Comparison of ENCODE assay signal across 8 cellular contexts in the genomic region with DNA sequence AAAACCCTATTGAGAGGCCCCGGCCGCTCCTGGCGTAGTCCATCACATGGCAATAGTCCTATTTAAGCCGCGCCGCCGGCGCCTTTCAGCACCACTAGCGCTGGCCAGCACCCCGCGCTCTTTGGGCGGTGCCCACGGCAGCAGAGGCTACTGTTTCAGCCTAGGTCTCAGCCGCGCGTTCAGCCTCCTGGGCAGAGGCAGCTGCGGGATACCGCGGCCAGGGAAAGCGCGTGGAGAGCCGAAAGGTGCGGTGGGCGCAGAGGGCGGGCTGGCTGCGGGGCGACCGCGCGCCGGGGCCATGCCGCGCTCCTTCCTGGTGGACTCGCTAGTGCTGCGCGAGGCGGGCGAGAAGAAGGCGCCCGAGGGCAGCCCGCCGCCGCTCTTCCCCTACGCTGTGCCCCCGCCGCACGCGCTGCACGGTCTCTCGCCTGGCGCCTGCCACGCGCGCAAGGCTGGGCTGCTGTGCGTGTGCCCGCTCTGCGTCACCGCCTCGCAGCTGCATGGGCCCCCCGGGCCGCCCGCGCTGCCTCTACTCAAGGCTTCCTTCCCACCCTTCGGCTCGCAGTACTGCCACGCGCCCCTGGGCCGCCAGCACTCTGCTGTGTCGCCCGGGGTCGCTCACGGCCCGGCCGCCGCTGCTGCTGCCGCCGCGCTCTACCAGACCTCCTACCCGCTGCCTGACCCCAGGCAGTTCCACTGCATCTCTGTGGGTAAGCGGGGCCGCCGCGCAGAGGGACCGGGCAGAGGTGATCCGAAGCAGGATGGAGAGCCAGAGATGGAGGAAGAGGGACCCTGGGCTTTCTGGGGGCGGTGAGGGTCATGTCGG. TPM values are rescaled to one million over a fixed set of nuclear protein-coding genes. Genes with fewer than 3 reads are reported as not detected.
DNase-seq lines count a peak whose midpoint lies in the region; ATAC-seq, FAIRE-seq and TF ChIP-seq lines count a peak whose summit lies in the region.

TSS of gene GSX1 (plus strand) at position 91 of the 826 bp plus-strand sequence. CDS start at position 299, 208 bp downstream.

- H2AFZ ChIP-seq in H1 (ENCODE audit: low read length) = no peak within 1 kb of the TSS
- no peak within 1 kb of the TSS for H2AFZ ChIP-seq in mesenchymal stem cell (ENCODE audit: low read depth, low read length)

- H3K4ac ChIP-seq in H1 (replicated peaks; ENCODE audit: insufficient read length, low read depth, low read length) (no peak within 1 kb of the TSS), mesenchymal stem cell (ENCODE audit: low read depth in 1 of 2, low read length in 2 of 2) (no peak within 1 kb of the TSS)

- peak within 1 kb of the TSS; percentile 32; the same call in 1 of the 2 replicates for H3K18ac ChIP-seq in H1 (ENCODE audit: extremely low read depth, low read length)
- no peak within 1 kb of the TSS for H3K18ac ChIP-seq in mesenchymal stem cell (ENCODE audit: low read depth in 1 of 2, low read length in 2 of 2)

- peak; percentile 39 for DNase-seq in activated naive CD4-positive, alpha-beta T cell treated with Interleukin-2 at 50 U/mL for 16 hours
- DNase-seq in activated naive CD4-positive, alpha-beta T cell (lab: John Stamatoyannopoulos, UW) = no peak
- DNase-seq in H1 (ENCODE audit: low read depth in 1 of 2, low spot score in 2 of 2) = peak; percentile 63 to 87
- DNase-seq in mesenchymal stem cell = peak; percentile 73
- DNase-seq in stimulated activated CD8-positive, alpha-beta memory T cell treated with anti-CD3 and anti-CD28 coated beads, Interleukin-12 subunit alpha, Interleukin-12 subunit beta, amount 100 ng/mL, for 4 hours (ENCODE audit: low read depth) = peak; percentile 7
- no peak for DNase-seq in NCI-H1436 treated with DMSO at 0.1 percent for 48 hours (lab: John Stamatoyannopoulos, UW)

- H3K4me3 ChIP-seq in WI38 (ENCODE audit: low read depth, low read length) (peak within 1 kb of the TSS; percentile 47), H1 (ENCODE audit: extremely low read depth in 1 of 4, insufficient read depth in 2 of 4, low read depth in 3 of 4, low read length in 4 of 4) (peak within 1 kb of the TSS in 1 of 4 experiments; percentile 54; a peak in 3 of 8 replicates), mesenchymal stem cell (ENCODE audit: insufficient read depth in 1 of 2, low read depth in 1 of 2, low read length in 2 of 2) (peak within 1 kb of the TSS in 1 of 2 experiments; percentile 59)

- TF ChIP-seq EP300 in H1 (IDR thresholded peaks at IDR 0.05; ENCODE audit: borderline replicate concordance in 1 of 2, low read depth in 2 of 2, low read length in 2 of 2) = no peak

- peaks cover 9% of the 10 kb centered on the region; the same call in 1 of the 2 replicates for H3K23me2 ChIP-seq in H1 (ENCODE audit: low read depth, low read length)

- H3K27me3 ChIP-seq in H1 (replicated peaks in 1 of 4; ENCODE audit: control insufficient read depth in 3 of 4, extremely low read depth in 1 of 4, insufficient read depth in 3 of 4, low read length in 3 of 4) (peaks cover 95 to 100% (median 100%) of the 10 kb centered on the region in 4 experiments), mesenchymal stem cell (ENCODE audit: control insufficient read depth in 1 of 2, insufficient read depth in 1 of 2, low read length in 2 of 2) (peaks cover 95 to 96% of the 10 kb centered on the region in 2 experiments)

- H3K79me1 ChIP-seq in H1 (ENCODE audit: low read depth, low read length) (no peaks in the 10 kb centered on the region), mesenchymal stem cell (replicated peaks; ENCODE audit: low read length, poor library complexity, severe bottlenecking) (no peaks in the 10 kb centered on the region)

- H2BK5ac ChIP-seq in H1 (ENCODE audit: low read depth, low read length) (no peak within 1 kb of the TSS), mesenchymal stem cell (ENCODE audit: low read depth, low read length, poor library complexity, severe bottlenecking) (no peak within 1 kb of the TSS)

- no peaks in the 10 kb centered on the region for H3K9me3 ChIP-seq in H1 (ENCODE audit: insufficient read depth in 2 of 2, low read depth in 1 of 2, low read length in 1 of 2)
- peaks cover 8% of the 10 kb centered on the region for H3K9me3 ChIP-seq in mesenchymal stem cell (ENCODE audit: control insufficient read depth, low read length)

- H2BK120ac ChIP-seq in H1 (replicated peaks; ENCODE audit: low read depth, low read length) (no peak within 1 kb of the TSS), mesenchymal stem cell (ENCODE audit: low read depth, low read length) (no peak within 1 kb of the TSS)

- H4K91ac ChIP-seq in H1 (replicated peaks; ENCODE audit: insufficient read length, low read length) (no peak within 1 kb of the TSS), mesenchymal stem cell (ENCODE audit: low read length) (peak within 1 kb of the TSS; percentile 66)

- H2BK12ac ChIP-seq in H1 (ENCODE audit: low read depth, low read length) (peak within 1 kb of the TSS; percentile 71), mesenchymal stem cell (ENCODE audit: low read length in 2 of 2) (no peak within 1 kb of the TSS)

- peak within 1 kb of the TSS; percentile 49 to 60 for H3K4me2 ChIP-seq in H1 (ENCODE audit: insufficient read depth in 1 of 2, low read depth in 2 of 2, low read length in 2 of 2)
- peak within 1 kb of the TSS; percentile 59 for H3K4me2 ChIP-seq in mesenchymal stem cell (ENCODE audit: low read length, poor library complexity, severe bottlenecking)

- no peak within 1 kb of the TSS for H4K5ac ChIP-seq in H1 (ENCODE audit: insufficient read length, low read depth, low read length)

- no peak for TF ChIP-seq POLR2A in H1 (IDR thresholded peaks at IDR 0.05; ENCODE audit: control extremely low read depth in 1 of 2, low read depth in 2 of 2, low read length in 2 of 2)

- H3K4me1 ChIP-seq in H1 (replicated peaks in 1 of 4; ENCODE audit: control insufficient read depth in 3 of 4, insufficient read depth in 4 of 4, low read length in 3 of 4) (peaks cover 10 to 55% (median 35%) of the 10 kb centered on the region in 4 experiments), mesenchymal stem cell (ENCODE audit: control insufficient read depth, insufficient read depth, low read depth, low read length) (peaks cover 17% of the 10 kb centered on the region)

- no peak within 1 kb of the TSS for H2BK15ac ChIP-seq in H1 (ENCODE audit: low read length)
- no peak within 1 kb of the TSS for H2BK15ac ChIP-seq in mesenchymal stem cell (ENCODE audit: low read depth, poor library complexity, severe bottlenecking)

- H3K79me2 ChIP-seq in H1 (ENCODE audit: control insufficient read depth in 1 of 2, insufficient read depth in 2 of 2, low read length in 2 of 2) = no peaks in the 10 kb centered on the region

- H3K23ac ChIP-seq in H1 (ENCODE audit: insufficient read length) (no peak within 1 kb of the TSS), mesenchymal stem cell (ENCODE audit: low read length in 2 of 2) (peak within 1 kb of the TSS in 1 of 2 experiments; percentile 5)

- CTCF ChIA-PET in H1 (lab: Charles Lee; ENCODE audit: partially characterized antibody) = interaction anchor here (1.6 to 23.4 kb wide), 5 partner anchors 11 to 189 kb away, joined by 4 to 345 read pairs (median 5); no protein-coding TSS in a partner anchor

- no peak for FAIRE-seq in H1 (lab: Jason Lieb, UNC)

- peak within 1 kb of the TSS; percentile 48; the same call in 1 of the 2 replicates for H2BK20ac ChIP-seq in H1 (ENCODE audit: low read length)

- H3K56ac ChIP-seq in H1 (replicated peaks; ENCODE audit: insufficient read length, low read depth, low read length) = no peak within 1 kb of the TSS

- H3K14ac ChIP-seq in H1 (ENCODE audit: insufficient read length) (no peak within 1 kb of the TSS), mesenchymal stem cell (ENCODE audit: low read length in 2 of 2) (no peak within 1 kb of the TSS)

- peaks cover 0 to 4% (median 0%) of the 10 kb centered on the region in 4 experiments; a peak in 1 of 8 replicates for H3K36me3 ChIP-seq in H1 (ENCODE audit: control insufficient read depth in 2 of 4, insufficient read depth in 4 of 4, low read length in 3 of 4)
- peaks cover 0 to 7% of the 10 kb centered on the region in 2 experiments for H3K36me3 ChIP-seq in mesenchymal stem cell (ENCODE audit: control insufficient read depth in 1 of 2, insufficient read depth in 2 of 2, low read depth in 1 of 2, low read length in 2 of 2)

- H2AK5ac ChIP-seq in H1 (ENCODE audit: low read depth, low read length) (peak within 1 kb of the TSS; percentile 61; the same call in 1 of the 2 replicates), mesenchymal stem cell (ENCODE audit: low read length, severe bottlenecking) (no peak within 1 kb of the TSS)

- H3K27ac ChIP-seq in H1 (ENCODE audit: low read depth, low read length) = no peak within 1 kb of the TSS
- no peak within 1 kb of the TSS for H3K27ac ChIP-seq in mesenchymal stem cell (ENCODE audit: low read length, poor library complexity, severe bottlenecking)

- POLR2A ChIA-PET in H1 (lab: Charles Lee; ENCODE audit: partially characterized antibody) = no interaction called here

- TF ChIP-seq RAD21 in H1 (IDR thresholded peaks at IDR 0.05 in 1 of 2, conservative IDR thresholded peaks at IDR 0.05 in 1 of 2; ENCODE audit: low read depth in 2 of 2, low read length in 2 of 2) = peak in 1 of 2 experiments; percentile 4; a peak in 1 of 4 replicates

- no peak within 1 kb of the TSS for H3K9ac ChIP-seq in H1 (replicated peaks in 1 of 4; ENCODE audit: extremely low read depth in 1 of 4, low read depth in 3 of 4, low read length in 3 of 4)
- no peak within 1 kb of the TSS for H3K9ac ChIP-seq in mesenchymal stem cell (ENCODE audit: low read length)

- WGBS in H1 (ENCODE audit: extremely low coverage in 1 of 2, insufficient coverage in 1 of 2, insufficient read length in 1 of 2, insufficient replicate concordance in 2 of 2, low coverage in 1 of 2, low lambda C conversion rate in 2 of 2, missing lambda C conversion rate in 1 of 2), 2 experiments = 3% methylated on average over 51 of the region's 87 CpGs; no CpG with 5 or more reads in 1 of the 2 experiments
- WGBS in mesenchymal stem cell = 6% methylated on average over 70 of the region's 87 CpGs

- no peak for ATAC-seq in HG02884 (IDR thresholded peaks at IDR 0.05; ENCODE audit: unreplicated experiment)

- peaks cover 22 to 53% of the 10 kb centered on the region in 2 experiments for H4K20me1 ChIP-seq in H1 (replicated peaks in 1 of 2; ENCODE audit: control insufficient read depth in 1 of 2, insufficient read depth in 2 of 2, low read length in 2 of 2)

- H4K8ac ChIP-seq in H1 (ENCODE audit: extremely low read depth, insufficient read depth, low read length) (peak within 1 kb of the TSS; percentile 28; the same call in 1 of the 2 replicates), mesenchymal stem cell (ENCODE audit: low read length) (no peak within 1 kb of the TSS)

- no peak for TF ChIP-seq CTCF in WI38 (IDR thresholded peaks at IDR 0.05; ENCODE audit: low read depth, low read length)
- no peak for TF ChIP-seq CTCF in H1 (IDR thresholded peaks at IDR 0.05; ENCODE audit: control extremely low read depth in 1 of 3, insufficient read depth in 1 of 3, low read depth in 1 of 3, low read length in 3 of 3)

RNA-seq across cellular contexts. Expression of gene GSX1, which starts in this region (rescaled TPM):
- total RNA-seq in H1 (2021; fragmentation: NEBNext Ultra II Directional; extraction: Animal tissue kit (Norgen Biotek cat#: 25700)) = not detected in 2 replicates
- 0.08 TPM in 1 of 2 replicates, not detected in the other for polyA plus RNA-seq in H1 (2011; rRNA removed)
- polyA plus RNA-seq in H1 (2011; cell fraction: cytosol; rRNA removed) = not detected
- polyA plus RNA-seq in H1 (2011; cell fraction: nucleus; rRNA removed) = not detected
- not detected in 4 replicates for polyA plus RNA-seq in H1 (2012, experiment 1 of 2)
- not detected for polyA plus RNA-seq in H1 (2012, experiment 2 of 2)
- polyA plus RNA-seq in H1 (2013, experiment 1 of 2) = not detected
- not detected for polyA plus RNA-seq in H1 (2013, experiment 2 of 2)
- not detected in 2 replicates for polyA minus RNA-seq in H1 (2011; rRNA and poly(A)+ RNA removed)
- polyA minus RNA-seq in H1 (2011; cell fraction: cytosol; rRNA and poly(A)+ RNA removed) = not detected
- not detected for polyA minus RNA-seq in H1 (2011; cell fraction: nucleus; rRNA and poly(A)+ RNA removed)
- not detected for polyA plus RNA-seq in mesenchymal stem cell (2013, experiment 1 of 2)
- polyA plus RNA-seq in mesenchymal stem cell (2013, experiment 2 of 2) = not detected

Comparison
In these comparisons a context has a peak if more than half of its experiments do, and no peak if none do; other contexts are left out.
1. DNase-seq: peak in activated naive CD4-positive, alpha-beta T cell treated with Interleukin-2 at 50 U/mL for 16 hours (single experiment), mesenchymal stem cell (single experiment) and stimulated activated CD8-positive, alpha-beta memory T cell treated with anti-CD3 and anti-CD28 coated beads, Interleukin-12 subunit alpha, Interleukin-12 subunit beta, amount 100 ng/mL, for 4 hours (single experiment); none in activated naive CD4-positive, alpha-beta T cell (0 of 4) and NCI-H1436 treated with DMSO at 0.1 percent for 48 hours (single experiment).
2. Peak in DNase-seq and H3K4me2 ChIP-seq in H1; RNA of the gene not detected or under 1 TPM.